Comparison of ENCODE assay signal across 27 cellular contexts in the genomic region with DNA sequence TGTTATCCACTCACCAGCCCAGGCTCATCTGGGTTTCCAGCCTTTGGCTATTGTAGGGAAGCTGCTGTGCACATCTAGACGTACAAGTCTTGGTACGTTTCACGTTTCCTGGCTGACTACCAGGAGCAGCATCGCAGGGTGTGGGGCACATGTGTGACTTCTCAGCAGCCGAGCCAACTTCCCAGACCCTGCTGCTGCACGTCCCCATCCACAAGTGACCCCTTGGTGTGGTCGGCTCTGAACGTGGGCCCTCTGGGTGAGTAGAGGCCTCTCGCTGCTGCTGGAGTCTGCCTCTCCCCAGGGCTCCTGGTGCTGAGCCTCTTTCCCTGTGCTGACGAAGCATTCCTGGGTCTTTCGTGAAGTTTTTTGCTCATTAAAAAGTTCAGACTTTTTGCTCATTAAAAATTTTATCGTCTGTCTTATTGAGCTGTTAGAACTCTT.
DNase-seq lines count a peak whose midpoint lies in the region; ATAC-seq and TF ChIP-seq lines count a peak whose summit lies in the region.
"Had no signal": no experiment of that assay in that cellular context is flagged by ENCODE, and none has a peak within 500 bp of the region (broad histone marks: within the 10 kb centered on the region; RNA-seq: fewer than 3 reads in every experiment).

No MANE protein-coding gene starts in this region.

- H3K36me3 ChIP-seq in KOPT-K1 (ENCODE audit: insufficient read depth, low read length) (peaks cover 84% of the 10 kb centered on the region), esophagus squamous epithelium (peaks cover 6 to 62% (median 12%) of the 10 kb centered on the region in 3 donors), stomach (peaks cover 17 to 80% (median 65%) of the 10 kb centered on the region in 4 donors)
- H3K36me3 ChIP-seq: breast epithelium, ovary, uterus had no signal

- no peak overlapping the region for H3K4me3 Mint-ChIP-seq in activated CD8-positive, alpha-beta T cell treated with anti-CD3 and anti-CD28 coated beads for 36 hours
- no peak overlapping the region for H3K4me3 Mint-ChIP-seq in activated CD8-positive, alpha-beta T cell treated with anti-CD3 and anti-CD28 coated beads, Interleukin-2, amount 10 ng/mL, durations not matched to agents 7 days and 5 days
- H3K4me3 Mint-ChIP-seq in activated T-cell treated with anti-CD3 and anti-CD28 coated beads, Interleukin-2, amount 50 U/mL, for 4 hours: no peak overlapping the region
- H3K4me3 Mint-ChIP-seq: activated CD4-positive, alpha-beta T cell treated with anti-CD3 and anti-CD28 coated beads for 36 hours; T-helper 2 cell treated with Interferon-gamma antibody and Interleukin-4, amounts not matched to agents 5 μg/mL and 100 μg/mL, for 36 hours had no signal

- no peaks in the 10 kb centered on the region for H3K9me3 Mint-ChIP-seq in activated CD8-positive, alpha-beta T cell treated with anti-CD3 and anti-CD28 coated beads for 36 hours
- H3K9me3 Mint-ChIP-seq in activated CD8-positive, alpha-beta T cell treated with anti-CD3 and anti-CD28 coated beads, Interleukin-2, amount 10 ng/mL, durations not matched to agents 7 days and 5 days (ENCODE audit: insufficient read depth): no peaks in the 10 kb centered on the region
- H3K9me3 Mint-ChIP-seq in activated T-cell treated with anti-CD3 and anti-CD28 coated beads, Interleukin-2, amount 50 U/mL, for 4 hours: no peaks in the 10 kb centered on the region
- H3K9me3 Mint-ChIP-seq: T-helper 2 cell treated with Interferon-gamma antibody and Interleukin-4, amounts not matched to agents 5 μg/mL and 100 μg/mL, for 36 hours had no signal

- H3K4me1 Mint-ChIP-seq in activated CD8-positive, alpha-beta T cell treated with anti-CD3 and anti-CD28 coated beads for 36 hours (ENCODE audit: low read depth): peaks cover 24% of the 10 kb centered on the region
- H3K4me1 Mint-ChIP-seq in activated CD8-positive, alpha-beta T cell treated with anti-CD3 and anti-CD28 coated beads, Interleukin-2, amount 10 ng/mL, durations not matched to agents 7 days and 5 days (ENCODE audit: low read depth): peaks cover 44% of the 10 kb centered on the region
- H3K4me1 Mint-ChIP-seq in activated T-cell treated with anti-CD3 and anti-CD28 coated beads, Interleukin-2, amount 50 U/mL, for 4 hours (ENCODE audit: low read depth): peaks cover 5% of the 10 kb centered on the region

- H3K27me3 ChIP-seq in esophagus squamous epithelium: no peaks in the 10 kb centered on the region
- H3K27me3 ChIP-seq in stomach: no peaks in the 10 kb centered on the region
- H3K27me3 ChIP-seq: breast epithelium, ovary, right atrium auricular region, spleen, uterus had no signal

- WGBS in esophagus squamous epithelium, 2 donors: 68 to 73% methylated on average over 9 to 11 of the region's 12 CpGs
- WGBS in stomach, 5 donors: 55 to 74% (median 58%) methylated on average over 9 to 12 of the region's 12 CpGs

- CTCF ChIA-PET in activated CD8-positive, alpha-beta T cell treated with anti-CD3 and anti-CD28 coated beads for 36 hours (lab: Charles Lee): interaction anchor here (1.1 to 1.3 kb wide), 2 partner anchors 9 to 241 kb away, joined by 3 read pairs; no protein-coding TSS in a partner anchor
- CTCF ChIA-PET in activated CD8-positive, alpha-beta T cell treated with anti-CD3 and anti-CD28 coated beads, Interleukin-2, amount 10 ng/mL, durations not matched to agents 7 days and 5 days (lab: Charles Lee): interaction anchor here (0.5 kb wide), 1 partner anchor 57 kb away, joined by 3 read pairs; no protein-coding TSS in a partner anchor

- POLR2A ChIA-PET in activated CD8-positive, alpha-beta T cell treated with anti-CD3 and anti-CD28 coated beads for 36 hours (lab: Charles Lee): interaction anchor here (1.3 to 1.5 kb wide), 2 partner anchors 13 to 16 kb away, joined by 3 read pairs; no protein-coding TSS in a partner anchor
- POLR2A ChIA-PET in activated CD8-positive, alpha-beta T cell treated with anti-CD3 and anti-CD28 coated beads, Interleukin-2, amount 10 ng/mL, durations not matched to agents 7 days and 5 days (lab: Charles Lee): no interaction called here

- peak overlapping the region; percentile 6 for H3K27ac Mint-ChIP-seq in activated CD8-positive, alpha-beta T cell treated with anti-CD3 and anti-CD28 coated beads for 36 hours
- no peak overlapping the region for H3K27ac Mint-ChIP-seq in activated CD8-positive, alpha-beta T cell treated with anti-CD3 and anti-CD28 coated beads, Interleukin-2, amount 10 ng/mL, durations not matched to agents 7 days and 5 days
- H3K27ac Mint-ChIP-seq: activated CD4-positive, alpha-beta T cell treated with anti-CD3 and anti-CD28 coated beads for 36 hours had no signal

- no peaks in the 10 kb centered on the region for H3K9me3 ChIP-seq in KOPT-K1 (ENCODE audit: insufficient read depth, low read length, poor library complexity, severe bottlenecking)
- no peaks in the 10 kb centered on the region for H3K9me3 ChIP-seq in esophagus squamous epithelium
- no peaks in the 10 kb centered on the region for H3K9me3 ChIP-seq in stomach
- H3K9me3 ChIP-seq: breast epithelium, Caco-2, lower lobe of right lung, ovary, right atrium auricular region, spleen, uterus had no signal

- H3K27ac ChIP-seq in KOPT-K1 (ENCODE audit: low read depth, low read length, poor library complexity, severe bottlenecking) (peak overlapping the region; percentile 80), esophagus squamous epithelium (peak overlapping the region; percentile 51 to 76 (median 58)), stomach (peak overlapping the region; percentile 9 to 48 (median 38))
- H3K27ac ChIP-seq: breast epithelium, epithelial cell of prostate, lower lobe of right lung, ovary, right atrium auricular region, uterus had no signal

- no peak for TF ChIP-seq CTCF in activated CD8-positive, alpha-beta T cell treated with anti-CD3 and anti-CD28 coated beads for 36 hours (IDR thresholded peaks at IDR 0.05)
- no peak for TF ChIP-seq CTCF in esophagus squamous epithelium (IDR thresholded peaks at IDR 0.05)
- no peak for TF ChIP-seq CTCF in stomach (IDR thresholded peaks at IDR 0.05)

- DNase-seq in activated CD8-positive, alpha-beta T cell treated with anti-CD3 and anti-CD28 coated beads for 36 hours: no peak
- no peak for DNase-seq in activated CD8-positive, alpha-beta T cell treated with anti-CD3 and anti-CD28 coated beads, Interleukin-2, amount 10 ng/mL, durations not matched to agents 7 days and 5 days
- DNase-seq in esophagus squamous epithelium (lab: John Stamatoyannopoulos, UW) (no peak), stomach (no peak), mucosa of gallbladder (ENCODE audit: low spot score) (no peak)
- no peak for DNase-seq in activated T-cell treated with anti-CD3 and anti-CD28 coated beads, Interleukin-2, amount 50 U/mL, for 4 hours
- DNase-seq: amygdala; Caco-2; effector CD4-positive, alpha-beta T cell; GDM1; H7; KG1; lower lobe of right lung; NCI-H1417 treated with DMSO at 0.1 percent for 48 hours; NCI-H2081 treated with DMSO at 0.1 percent for 48 hours; ovary; spleen; stimulated activated CD4-positive, alpha-beta T cell treated with anti-CD3 and anti-CD28 coated beads, Interleukin-2, amount 100 ng/mL, for 48 hours; uterus had no signal

- H3K27me3 Mint-ChIP-seq in activated CD8-positive, alpha-beta T cell treated with anti-CD3 and anti-CD28 coated beads for 36 hours: no peaks in the 10 kb centered on the region
- no peaks in the 10 kb centered on the region for H3K27me3 Mint-ChIP-seq in activated CD8-positive, alpha-beta T cell treated with anti-CD3 and anti-CD28 coated beads, Interleukin-2, amount 10 ng/mL, durations not matched to agents 7 days and 5 days (ENCODE audit: low read depth)
- no peaks in the 10 kb centered on the region for H3K27me3 Mint-ChIP-seq in activated T-cell treated with anti-CD3 and anti-CD28 coated beads, Interleukin-2, amount 50 U/mL, for 4 hours (ENCODE audit: low read depth)
- H3K27me3 Mint-ChIP-seq: activated CD4-positive, alpha-beta T cell treated with anti-CD3 and anti-CD28 coated beads for 36 hours had no signal

- H3K4me3 ChIP-seq in esophagus squamous epithelium (no peak overlapping the region), stomach (no peak overlapping the region)
- H3K4me3 ChIP-seq: breast epithelium, lower lobe of right lung, ovary, right atrium auricular region, spleen, uterus had no signal

- H3K4me1 ChIP-seq in esophagus squamous epithelium: peaks cover 0 to 37% (median 3%) of the 10 kb centered on the region in 3 donors
- H3K4me1 ChIP-seq in stomach: peaks cover 0 to 28% (median 18%) of the 10 kb centered on the region in 4 donors
- H3K4me1 ChIP-seq: breast epithelium, Caco-2, uterus had no signal

- TF ChIP-seq POLR2A in esophagus squamous epithelium (IDR thresholded peaks at IDR 0.05): no peak
- TF ChIP-seq POLR2A in stomach (IDR thresholded peaks at IDR 0.05): no peak

- intact Hi-C loops in activated CD8-positive, alpha-beta T cell treated with anti-CD3 and anti-CD28 coated beads for 36 hours (cut with micrococcal nuclease): loop anchor here (10.0 kb wide), 1 partner anchor 125 kb away; no protein-coding TSS in a partner anchor
- intact Hi-C loops in esophagus squamous epithelium (cut with DNase I) (loop anchor here (10.0 kb wide), 1 partner anchor 125 kb away; no protein-coding TSS in a partner anchor), stomach (cut with DNase I; ENCODE audit: low total_unique reads) (loop anchor here (5.0 kb wide), 2 partner anchors 33 to 128 kb away; no protein-coding TSS in a partner anchor)

- no peak for TF ChIP-seq EP300 in stomach (IDR thresholded peaks at IDR 0.05)

- H3K36me3 Mint-ChIP-seq in activated CD8-positive, alpha-beta T cell treated with anti-CD3 and anti-CD28 coated beads for 36 hours (ENCODE audit: low read depth): peaks cover 19% of the 10 kb centered on the region
- H3K36me3 Mint-ChIP-seq in activated CD8-positive, alpha-beta T cell treated with anti-CD3 and anti-CD28 coated beads, Interleukin-2, amount 10 ng/mL, durations not matched to agents 7 days and 5 days (ENCODE audit: low read depth): peaks cover 42% of the 10 kb centered on the region
- H3K36me3 Mint-ChIP-seq in activated T-cell treated with anti-CD3 and anti-CD28 coated beads, Interleukin-2, amount 50 U/mL, for 4 hours (ENCODE audit: insufficient read depth): peaks cover 28% of the 10 kb centered on the region

- ATAC-seq in activated CD8-positive, alpha-beta T cell treated with anti-CD3 and anti-CD28 coated beads for 36 hours: no peak
- ATAC-seq in activated CD8-positive, alpha-beta T cell treated with anti-CD3 and anti-CD28 coated beads, Interleukin-2, amount 10 ng/mL, durations not matched to agents 7 days and 5 days: no peak
- ATAC-seq in GM19023 (IDR thresholded peaks at IDR 0.05; ENCODE audit: unreplicated experiment): no peak
- no peak for ATAC-seq in activated T-cell treated with anti-CD3 and anti-CD28 coated beads, Interleukin-2, amount 50 U/mL, for 4 hours
- ATAC-seq: lower lobe of right lung, SK-N-SH treated with all-trans-retinoic acid at 6 μM for 48 hours had no signal
